In the genomic region with DNA sequence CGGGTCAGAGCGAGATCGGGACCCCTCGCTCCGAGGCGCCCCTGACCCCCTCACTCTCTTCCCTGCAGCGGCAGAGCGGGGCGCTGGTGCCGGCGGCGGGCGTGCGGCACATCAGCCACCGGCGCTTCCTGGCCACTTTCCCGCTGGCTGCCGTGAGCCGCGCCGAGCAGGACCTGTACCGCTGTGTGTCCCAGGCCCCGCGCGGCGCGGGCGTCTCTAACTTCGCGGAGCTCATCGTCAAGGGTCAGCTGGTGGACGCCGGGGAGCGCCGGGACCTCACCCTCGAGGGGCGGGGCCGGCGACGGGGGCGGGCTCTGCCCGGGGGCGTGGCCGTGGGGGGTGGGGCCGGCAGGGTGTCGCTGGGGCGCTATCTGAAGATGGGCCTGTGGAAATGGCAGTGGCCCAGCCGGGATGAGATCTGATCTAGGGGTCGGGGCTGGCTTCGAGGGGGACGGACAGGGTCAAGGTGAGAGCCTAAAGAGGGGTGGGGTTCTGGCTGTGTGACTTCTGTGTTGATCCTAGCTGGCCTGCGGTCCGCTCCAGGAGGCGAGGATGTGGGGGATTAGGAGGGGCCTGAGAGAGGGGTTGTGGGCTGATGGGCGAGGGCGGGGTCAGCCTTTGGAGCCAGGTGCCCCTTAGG, we compare ENCODE assay signal across 8 cellular contexts. TPM values are rescaled to one million over a fixed set of nuclear protein-coding genes. Genes with fewer than 3 reads are reported as not detected.
DNase-seq lines count a peak whose midpoint lies in the region; ATAC-seq and TF ChIP-seq lines count a peak whose summit lies in the region.

No MANE protein-coding gene starts in this region.

- H3K4me3 Mint-ChIP-seq in activated naive CD8-positive, alpha-beta T cell treated with anti-CD3 and anti-CD28 coated beads for 36 hours, result peak overlapping the region; percentile 80

- no peaks in the 10 kb centered on the region for H3K27me3 ChIP-seq in right atrium auricular region

- DNase-seq in AG08395 (ENCODE audit: low spot score), result peak; percentile 74
- peak; percentile 35 for DNase-seq in activated naive CD8-positive, alpha-beta T cell treated with anti-CD3 and anti-CD28 coated beads for 36 hours
- peak; percentile 63 for DNase-seq in right atrium auricular region (ENCODE audit: low spot score)
- DNase-seq in sciatic nerve (ENCODE audit: low spot score), result peak; percentile 73
- no peak for DNase-seq in NCI-H1417 treated with DMSO at 0.1 percent for 48 hours (lab: John Stamatoyannopoulos, UW)

- ATAC-seq in sciatic nerve, result peak; percentile 91
- no peak for ATAC-seq in GM19328 (IDR thresholded peaks at IDR 0.05; ENCODE audit: unreplicated experiment)
- ATAC-seq in HG02870 (IDR thresholded peaks at IDR 0.05; ENCODE audit: unreplicated experiment), result no peak

- intact Hi-C loops in sciatic nerve (cut with DNase I), result no loop called here

- no peak for TF ChIP-seq CTCF in right atrium auricular region (IDR thresholded peaks at IDR 0.05)

- peaks cover 43% of the 10 kb centered on the region for H3K27me3 Mint-ChIP-seq in activated naive CD8-positive, alpha-beta T cell treated with anti-CD3 and anti-CD28 coated beads for 36 hours

- H3K36me3 ChIP-seq in KOPT-K1 (ENCODE audit: insufficient read depth, low read length) (no peaks in the 10 kb centered on the region), right atrium auricular region (no peaks in the 10 kb centered on the region)

- H3K4me1 ChIP-seq in right atrium auricular region, result peaks cover 0 to 26% of the 10 kb centered on the region in 2 donors

- H3K9me3 ChIP-seq in KOPT-K1 (ENCODE audit: insufficient read depth, low read length, poor library complexity, severe bottlenecking), result no peaks in the 10 kb centered on the region
- H3K9me3 ChIP-seq in right atrium auricular region, result no peaks in the 10 kb centered on the region

- H3K9me3 Mint-ChIP-seq in activated naive CD8-positive, alpha-beta T cell treated with anti-CD3 and anti-CD28 coated beads for 36 hours, result no peaks in the 10 kb centered on the region

- H3K27ac ChIP-seq in KOPT-K1 (ENCODE audit: low read depth, low read length, poor library complexity, severe bottlenecking), result peak overlapping the region; percentile 48
- peak overlapping the region; percentile 26 to 46 for H3K27ac ChIP-seq in right atrium auricular region

- peak overlapping the region; percentile 36 to 63 for H3K4me3 ChIP-seq in right atrium auricular region

- H3K36me3 Mint-ChIP-seq in activated naive CD8-positive, alpha-beta T cell treated with anti-CD3 and anti-CD28 coated beads for 36 hours, result no peaks in the 10 kb centered on the region

- no peak overlapping the region for H3K27ac Mint-ChIP-seq in activated naive CD8-positive, alpha-beta T cell treated with anti-CD3 and anti-CD28 coated beads for 36 hours

- H3K4me1 Mint-ChIP-seq in activated naive CD8-positive, alpha-beta T cell treated with anti-CD3 and anti-CD28 coated beads for 36 hours, result peaks cover 3% of the 10 kb centered on the region

RNA-seq across cellular contexts. Expression of a gene that starts 23.6 kb away (rescaled TPM):
- total RNA-seq in activated naive CD8-positive, alpha-beta T cell treated with anti-CD3 and anti-CD28 coated beads for 36 hours, result under 1 TPM; 0.52 to 0.74 TPM
- 10 to 100 TPM; 15.9 to 22.4 TPM for total RNA-seq in right atrium auricular region
- total RNA-seq in sciatic nerve, result 83.9 TPM

RNA-seq across cellular contexts. Expression of a gene that starts 29.2 kb away (rescaled TPM):
- total RNA-seq in activated naive CD8-positive, alpha-beta T cell treated with anti-CD3 and anti-CD28 coated beads for 36 hours, result 10 to 100 TPM; 42.0 to 42.7 TPM
- total RNA-seq in right atrium auricular region (10 to 100 TPM; 18.4 to 24.3 TPM), sciatic nerve (22.6 TPM)

Comparison
In these comparisons a context has a peak if more than half of its experiments do, and no peak if none do; other contexts are left out.
1. RNA of a gene that starts 23.6 kb away (total RNA-seq): 83.9 TPM in sciatic nerve (single experiment) and 15.9 to 22.4 TPM in right atrium auricular region; 0.52 to 0.74 TPM in activated naive CD8-positive, alpha-beta T cell treated with anti-CD3 and anti-CD28 coated beads for 36 hours; every median in the first group is over 4 times any median in the second.